In the genomic region with DNA sequence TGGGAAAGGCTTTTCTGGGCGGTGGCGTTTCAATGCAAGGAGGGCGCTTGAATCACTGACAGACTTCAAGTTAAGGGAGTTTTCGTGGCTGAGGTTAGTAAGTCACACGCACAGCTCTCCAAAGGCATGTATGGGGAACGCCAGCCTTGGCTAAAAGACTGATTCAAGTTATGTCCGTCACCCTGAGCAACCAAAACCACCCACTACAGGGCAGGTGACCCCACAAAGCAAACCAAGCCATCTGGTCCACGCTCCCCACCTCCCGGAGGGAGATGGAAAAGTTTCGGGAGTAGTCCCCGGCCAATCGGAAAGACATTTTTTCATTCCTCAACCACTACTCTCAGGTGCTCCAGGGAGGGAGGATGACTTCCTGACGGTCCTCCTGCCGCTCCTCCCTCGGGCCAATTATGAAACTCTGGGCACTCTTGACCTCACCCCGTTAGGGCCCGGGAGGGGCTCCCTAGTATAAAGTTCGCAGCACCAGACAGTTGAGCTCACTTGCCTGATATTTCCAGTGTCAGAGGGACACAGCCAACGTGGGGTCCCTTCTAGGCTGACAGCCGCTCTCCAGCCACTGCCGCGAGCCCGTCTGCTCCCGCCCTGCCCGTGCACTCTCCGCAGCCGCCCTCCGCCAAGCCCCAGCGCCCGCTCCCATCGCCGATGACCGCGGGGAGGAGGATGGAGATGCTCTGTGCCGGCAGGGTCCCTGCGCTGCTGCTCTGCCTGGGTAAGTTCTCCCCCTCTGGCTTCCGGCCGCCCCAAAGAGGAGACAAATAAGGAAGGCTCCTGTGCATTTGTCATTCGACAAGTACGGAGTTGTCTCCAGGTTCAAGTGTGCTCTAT, we compare ENCODE assay signal across 8 cellular contexts. TPM values are rescaled to one million over a fixed set of nuclear protein-coding genes. Genes with fewer than 3 reads are reported as not detected.
DNase-seq lines count a peak whose midpoint lies in the region; ATAC-seq and TF ChIP-seq lines count a peak whose summit lies in the region.

A gene with protein sequence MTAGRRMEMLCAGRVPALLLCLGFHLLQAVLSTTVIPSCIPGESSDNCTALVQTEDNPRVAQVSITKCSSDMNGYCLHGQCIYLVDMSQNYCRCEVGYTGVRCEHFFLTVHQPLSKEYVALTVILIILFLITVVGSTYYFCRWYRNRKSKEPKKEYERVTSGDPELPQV (plus strand): TSS at position 497 of the 843 bp plus-strand sequence. CDS start 164 bp downstream, at position 661.

- H4K20me1 ChIP-seq in fibroblast of lung (ENCODE audit: control insufficient read depth, extremely low read depth, insufficient read depth, low read length): no peaks in the 10 kb centered on the region

- DNase-seq in NCI-H345 (lab: John Stamatoyannopoulos, UW) (peak; percentile 7), NCI-H345 treated with DMSO at 0.1 percent for 48 hours (lab: John Stamatoyannopoulos, UW; ENCODE audit: unreplicated experiment) (no peak), fibroblast of lung (ENCODE audit: low read depth in 2 of 2) (peak; percentile 68 to 84), natural killer cell (peak; percentile 17), middle frontal gyrus (ENCODE audit: extremely low spot score, low spot score) (no peak), RKO (ENCODE audit: low spot score) (no peak)
- peak; percentile 6 for DNase-seq in T-helper 2 cell treated with Interferon-gamma antibody and Interleukin-4, amounts not matched to agents 5 μg/mL and 100 μg/mL, for 36 hours (ENCODE audit: low spot score)

- H3K27me3 ChIP-seq in fibroblast of lung (ENCODE audit: control insufficient read depth, insufficient read depth, low read length): no peaks in the 10 kb centered on the region

- peak; percentile 55 for ATAC-seq in HG02938 (IDR thresholded peaks at IDR 0.05; ENCODE audit: unreplicated experiment)
- peak; percentile 65 to 70 (median 69) for ATAC-seq in natural killer cell

- H3K27ac Mint-ChIP-seq in T-helper 2 cell treated with Interferon-gamma antibody and Interleukin-4, amounts not matched to agents 5 μg/mL and 100 μg/mL, for 36 hours: no peak within 1 kb of the TSS
- H3K27ac Mint-ChIP-seq in natural killer cell: peak within 1 kb of the TSS in 1 of 2 donors; percentile 43

- H3K9ac ChIP-seq in fibroblast of lung (ENCODE audit: insufficient read depth, low read length): peak within 1 kb of the TSS; percentile 54

- H3K36me3 ChIP-seq in fibroblast of lung (ENCODE audit: control insufficient read depth, insufficient read depth, low read length): no peaks in the 10 kb centered on the region

- TF ChIP-seq CTCF in fibroblast of lung (conservative IDR thresholded peaks at IDR 0.05 in 1 of 2, IDR thresholded peaks at IDR 0.05 in 1 of 2; ENCODE audit: low read depth in 1 of 2, low read length in 2 of 2) (no peak), natural killer cell (IDR thresholded peaks at IDR 0.05) (no peak)

- H3K4me3 Mint-ChIP-seq in T-helper 2 cell treated with Interferon-gamma antibody and Interleukin-4, amounts not matched to agents 5 μg/mL and 100 μg/mL, for 36 hours: peak within 1 kb of the TSS; percentile 76
- H3K4me3 Mint-ChIP-seq in natural killer cell: peak within 1 kb of the TSS; percentile 74

- peaks cover 50% of the 10 kb centered on the region for H3K27me3 Mint-ChIP-seq in T-helper 2 cell treated with Interferon-gamma antibody and Interleukin-4, amounts not matched to agents 5 μg/mL and 100 μg/mL, for 36 hours (ENCODE audit: low read depth)
- peaks cover 26 to 38% of the 10 kb centered on the region in 2 donors for H3K27me3 Mint-ChIP-seq in natural killer cell (ENCODE audit: low read depth in 2 of 2)

- H3K4me1 Mint-ChIP-seq in T-helper 2 cell treated with Interferon-gamma antibody and Interleukin-4, amounts not matched to agents 5 μg/mL and 100 μg/mL, for 36 hours (ENCODE audit: low read depth): peaks cover 9% of the 10 kb centered on the region
- H3K4me1 Mint-ChIP-seq in natural killer cell: peaks cover 17 to 18% of the 10 kb centered on the region in 2 donors

- peak within 1 kb of the TSS; percentile 41 for H2AFZ ChIP-seq in fibroblast of lung (ENCODE audit: low read length)

- no peak within 1 kb of the TSS for H3K27ac ChIP-seq in fibroblast of lung (ENCODE audit: insufficient read depth, low read length)

- peak within 1 kb of the TSS; percentile 41 to 93 (median 50) for H3K4me3 ChIP-seq in fibroblast of lung (replicated peaks in 1 of 4; ENCODE audit: control extremely low read depth in 1 of 4, insufficient read depth in 1 of 4, low read depth in 3 of 4, low read length in 4 of 4)

- H3K4me2 ChIP-seq in fibroblast of lung (ENCODE audit: extremely low read depth, insufficient read depth, low read length): peak within 1 kb of the TSS; percentile 84

- H3K9me3 ChIP-seq in fibroblast of lung (ENCODE audit: control insufficient read depth, insufficient read depth, low read depth, low read length): no peaks in the 10 kb centered on the region

- H3K9me3 Mint-ChIP-seq in T-helper 2 cell treated with Interferon-gamma antibody and Interleukin-4, amounts not matched to agents 5 μg/mL and 100 μg/mL, for 36 hours: no peaks in the 10 kb centered on the region
- H3K9me3 Mint-ChIP-seq in natural killer cell: no peaks in the 10 kb centered on the region

- H3K36me3 Mint-ChIP-seq in T-helper 2 cell treated with Interferon-gamma antibody and Interleukin-4, amounts not matched to agents 5 μg/mL and 100 μg/mL, for 36 hours (ENCODE audit: low read depth): no peaks in the 10 kb centered on the region
- H3K36me3 Mint-ChIP-seq in natural killer cell: no peaks in the 10 kb centered on the region

- no peaks in the 10 kb centered on the region for H3K79me2 ChIP-seq in fibroblast of lung (ENCODE audit: control insufficient read depth, insufficient read depth, low read length)

- H3K4me1 ChIP-seq in fibroblast of lung (ENCODE audit: control insufficient read depth, extremely low read depth, insufficient read depth, low read length): no peaks in the 10 kb centered on the region

- intact Hi-C loops in natural killer cell (cut with micrococcal nuclease): no loop called here

RNA-seq across cellular contexts. Expression of the gene that starts here (rescaled TPM):
- total RNA-seq in fibroblast of lung: 2.8 and 9.9 TPM in 2 replicates
- polyA plus RNA-seq in fibroblast of lung: 0.41 and 2.0 TPM in 2 replicates
- polyA plus RNA-seq in fibroblast of lung (2012): 0.22 and 1.7 TPM in 2 replicates
- 0.27 and 0.70 TPM in 2 replicates for polyA minus RNA-seq in fibroblast of lung (ENCODE audit: low replicate concordance)
- 10 to 100 TPM in 1 of 3 donors, 1 to 10 TPM in 2; 2.3 to 23.3 (median 6.4) TPM for total RNA-seq in natural killer cell

Comparison
In these comparisons a context has a peak if more than half of its experiments do, and no peak if none do; other contexts are left out.
1. DNase-seq: peak in NCI-H345 (single experiment), T-helper 2 cell treated with Interferon-gamma antibody and Interleukin-4, amounts not matched to agents 5 μg/mL and 100 μg/mL, for 36 hours (single experiment), fibroblast of lung (2 of 2) and natural killer cell (single experiment); none in NCI-H345 treated with DMSO at 0.1 percent for 48 hours (single experiment), middle frontal gyrus (single experiment) and RKO (single experiment).